Comparison of ENCODE assay signal across 26 cellular contexts in genomic region chr18:10419420-10420103, GRCh38. TPM values are rescaled to one million over a fixed set of nuclear protein-coding genes. Genes with fewer than 3 reads are reported as not detected.
DNase-seq lines count a peak whose midpoint lies in the region; ATAC-seq, FAIRE-seq and TF ChIP-seq lines count a peak whose summit lies in the region.
"Had no signal": no experiment of that assay in that cellular context is flagged by ENCODE, and none has a peak within 500 bp of the region (broad histone marks: within the 10 kb centered on the region; RNA-seq: fewer than 3 reads in every experiment).

No MANE protein-coding gene starts in this region.

- no peak overlapping the region for H3K9ac ChIP-seq in astrocyte (ENCODE audit: low read length)
- H3K9ac ChIP-seq: BLaER1 treated with 17β-estradiol and CSF1 and Interleukin-3, amounts not matched to agents 10 nM and 100 nM; parathyroid adenoma had no signal

- no peak overlapping the region for H3K4me3 ChIP-seq in breast epithelium
- H3K4me3 ChIP-seq in astrocyte (ENCODE audit: insufficient read depth, low read depth, low read length) = no peak overlapping the region
- no peak overlapping the region for H3K4me3 ChIP-seq in fibroblast of the aortic adventitia (ENCODE audit: low read depth, low read length)
- H3K4me3 ChIP-seq: BLaER1 treated with 17β-estradiol and CSF1 and Interleukin-3, amounts not matched to agents 10 nM and 100 nM; SK-N-MC had no signal

- no peak for FAIRE-seq in astrocyte (lab: Jason Lieb, UNC)
- FAIRE-seq: G401.6 had no signal

- POLR2A ChIA-PET in MCF 10A (lab: Yijun Ruan, JAX) = interaction anchor here (1.2 to 2.4 kb wide), 3 partner anchors 8 to 13 kb away, joined by 4 to 16 read pairs (median 10); no protein-coding TSS in a partner anchor

- no peak for DNase-seq in MCF 10A (ENCODE audit: unreplicated experiment)
- DNase-seq in breast epithelium (ENCODE audit: low spot score in 2 of 2) = no peak
- peak; percentile 85 for DNase-seq in astrocyte (ENCODE audit: low read depth)
- DNase-seq in fibroblast of the aortic adventitia (ENCODE audit: low read depth) = peak; percentile 19
- DNase-seq in SHP77 treated with DMSO at 0.1 percent for 48 hours (lab: John Stamatoyannopoulos, UW) = no peak
- DNase-seq in activated CD4-positive, alpha-beta T cell treated with anti-CD3 and anti-CD28 coated beads, Interleukin-2, amount 50 U/mL, for 48 hours = no peak
- no peak for DNase-seq in NCI-H2227 (lab: John Stamatoyannopoulos, UW; ENCODE audit: unreplicated experiment)
- DNase-seq: Calu3; effector memory CD8-positive, alpha-beta T cell; hypothalamus; naive thymus-derived CD8-positive, alpha-beta T cell; NCI-H1436 treated with DMSO at 0.1 percent for 48 hours; NCI-H2171; stimulated activated CD4-positive, alpha-beta T cell treated with anti-CD3 and anti-CD28 coated beads, Interleukin-2, amount 100 ng/mL, for 24 hours; stimulated activated naive CD8-positive, alpha-beta T cell treated with anti-CD3 and anti-CD28 coated beads, Interleukin-15, Interleukin-2, amounts not matched to agents 100 U/mL and 50 U/mL, for 24 hours had no signal

- intact Hi-C loops in MCF 10A (cut with micrococcal nuclease) (no loop called here), breast epithelium (cut with DNase I; ENCODE audit: low total_unique reads) (no loop called here)

- no TSS peak for BruUV-seq in MCF 10A (replicated peaks; lab: Mats Ljungman, UMichigan)

- H2AFZ ChIP-seq in astrocyte (ENCODE audit: low read depth, low read length) = no peak overlapping the region
- H2AFZ ChIP-seq: parathyroid adenoma had no signal

- H3K4me1 ChIP-seq in breast epithelium (peaks cover 0 to 11% of the 10 kb centered on the region in 2 donors), astrocyte (ENCODE audit: insufficient read depth, low read length) (peaks cover 33% of the 10 kb centered on the region)
- H3K4me1 ChIP-seq: parathyroid adenoma had no signal

- H3K4me1 Mint-ChIP-seq in MCF 10A (ENCODE audit: insufficient read depth, unreplicated experiment) (peaks cover 50% of the 10 kb centered on the region), astrocyte (ENCODE audit: low read depth, unreplicated experiment) (peaks cover 43% of the 10 kb centered on the region)
- H3K4me1 Mint-ChIP-seq: memory B cell; naive thymus-derived CD8-positive, alpha-beta T cell had no signal

- no peak overlapping the region for H3K4me3 Mint-ChIP-seq in MCF 10A (ENCODE audit: unreplicated experiment)
- H3K4me3 Mint-ChIP-seq in astrocyte (ENCODE audit: unreplicated experiment) = peak overlapping the region; percentile 36
- H3K4me3 Mint-ChIP-seq: effector memory CD8-positive, alpha-beta T cell; memory B cell; naive thymus-derived CD8-positive, alpha-beta T cell; T-helper 2 cell treated with Interferon-gamma antibody and Interleukin-4, amounts not matched to agents 5 μg/mL and 100 μg/mL, for 36 hours; type B pancreatic cell had no signal

- H3K36me3 Mint-ChIP-seq in MCF 10A (ENCODE audit: insufficient read depth, unreplicated experiment) (peaks cover 6% of the 10 kb centered on the region), astrocyte (ENCODE audit: low read depth, unreplicated experiment) (no peaks in the 10 kb centered on the region)
- H3K36me3 Mint-ChIP-seq: naive thymus-derived CD8-positive, alpha-beta T cell had no signal

- peak overlapping the region; percentile 81 for H3K27ac Mint-ChIP-seq in MCF 10A (ENCODE audit: low read depth, unreplicated experiment)
- H3K27ac Mint-ChIP-seq in astrocyte (ENCODE audit: unreplicated experiment) = peak overlapping the region; percentile 79
- H3K27ac Mint-ChIP-seq: activated T-helper 2 cell treated with anti-CD3 and anti-CD28 coated beads, Interferon-gamma antibody, Interleukin-2, Interleukin-4, amounts not matched to agents 10 μg/mL and 5 μg/mL and 100 μg/mL, durations not matched to agents 14 hours and 24 hours and 36 hours; memory B cell; naive thymus-derived CD8-positive, alpha-beta T cell; T-helper 2 cell treated with Interferon-gamma antibody and Interleukin-4, amounts not matched to agents 5 μg/mL and 100 μg/mL, for 36 hours had no signal

- no peaks in the 10 kb centered on the region for H3K79me2 ChIP-seq in astrocyte (ENCODE audit: insufficient read depth, low read length)
- H3K79me2 ChIP-seq: parathyroid adenoma had no signal

- no peaks in the 10 kb centered on the region for H3K9me3 Mint-ChIP-seq in MCF 10A (ENCODE audit: unreplicated experiment)
- peaks cover 5% of the 10 kb centered on the region for H3K9me3 Mint-ChIP-seq in astrocyte (ENCODE audit: unreplicated experiment)
- H3K9me3 Mint-ChIP-seq: activated T-helper 2 cell treated with anti-CD3 and anti-CD28 coated beads, Interferon-gamma antibody, Interleukin-2, Interleukin-4, amounts not matched to agents 10 μg/mL and 5 μg/mL and 100 μg/mL, durations not matched to agents 14 hours and 24 hours and 36 hours; effector memory CD8-positive, alpha-beta T cell; T-helper 2 cell treated with Interferon-gamma antibody and Interleukin-4, amounts not matched to agents 5 μg/mL and 100 μg/mL, for 36 hours had no signal

- H3K36me3 ChIP-seq in breast epithelium (no peaks in the 10 kb centered on the region), astrocyte (ENCODE audit: insufficient read depth, low read length) (no peaks in the 10 kb centered on the region)
- H3K36me3 ChIP-seq: BLaER1 treated with 17β-estradiol and CSF1 and Interleukin-3, amounts not matched to agents 10 nM and 100 nM had no signal

- TF ChIP-seq CTCF in MCF 10A (IDR thresholded peaks at IDR 0.05; ENCODE audit: unreplicated experiment) = no peak
- TF ChIP-seq CTCF in breast epithelium (IDR thresholded peaks at IDR 0.05) = no peak
- TF ChIP-seq CTCF in astrocyte (IDR thresholded peaks at IDR 0.05; ENCODE audit: insufficient read depth, low read depth, low read length) = no peak
- TF ChIP-seq CTCF in fibroblast of the aortic adventitia (IDR thresholded peaks at IDR 0.05; ENCODE audit: insufficient read depth, low read length) = no peak

- CTCF ChIA-PET in MCF 10A (lab: Yijun Ruan, JAX) = interaction anchor here (0.6 to 1.3 kb wide), 5 partner anchors 18 to 701 kb away, joined by 3 to 4 read pairs (median 3); no protein-coding TSS in a partner anchor

- H4K20me1 ChIP-seq in astrocyte (ENCODE audit: insufficient read depth, low read length) = no peaks in the 10 kb centered on the region
- H4K20me1 ChIP-seq: BLaER1 treated with 17β-estradiol and CSF1 and Interleukin-3, amounts not matched to agents 10 nM and 100 nM had no signal

- H3K27me3 ChIP-seq in breast epithelium (no peaks in the 10 kb centered on the region), astrocyte (ENCODE audit: insufficient read depth, low read length) (no peaks in the 10 kb centered on the region)
- H3K27me3 ChIP-seq: BLaER1 treated with 17β-estradiol and CSF1 and Interleukin-3, amounts not matched to agents 10 nM and 100 nM had no signal

- no peak for ATAC-seq in HG03139 (IDR thresholded peaks at IDR 0.05; ENCODE audit: unreplicated experiment)
- ATAC-seq: activated CD4-positive, CD25-positive, alpha-beta regulatory T cell treated with anti-CD3 and anti-CD28 coated beads, Interleukin-2, amount 50 U/mL, for 24 hours; effector memory CD8-positive, alpha-beta T cell; naive thymus-derived CD8-positive, alpha-beta T cell; stimulated activated naive CD8-positive, alpha-beta T cell treated with anti-CD3 and anti-CD28 coated beads, Interleukin-15, Interleukin-2, amounts not matched to agents 100 U/mL and 50 U/mL, for 24 hours had no signal

- H3K4me2 ChIP-seq in astrocyte (ENCODE audit: low read length) = peak overlapping the region; percentile 19

- no peak for TF ChIP-seq POLR2A in breast epithelium (IDR thresholded peaks at IDR 0.05)

- H3K27ac ChIP-seq in breast epithelium (no peak overlapping the region), astrocyte (ENCODE audit: low read depth, low read length) (no peak overlapping the region)
- H3K27ac ChIP-seq: 22Rv1; BLaER1 treated with 17β-estradiol and CSF1 and Interleukin-3, amounts not matched to agents 10 nM and 100 nM; parathyroid adenoma; SK-N-MC had no signal

- H3K9me3 ChIP-seq in breast epithelium (no peaks in the 10 kb centered on the region), astrocyte (ENCODE audit: insufficient read depth, low read depth, low read length) (no peaks in the 10 kb centered on the region)

- H3K27me3 Mint-ChIP-seq in MCF 10A (ENCODE audit: insufficient read depth, unreplicated experiment) (no peaks in the 10 kb centered on the region), astrocyte (ENCODE audit: low read depth, unreplicated experiment) (peaks cover 20% of the 10 kb centered on the region)
- H3K27me3 Mint-ChIP-seq: type B pancreatic cell had no signal

RNA-seq across cellular contexts. Expression of gene APCDD1, which starts 34.9 kb away (rescaled TPM):
- total RNA-seq in MCF 10A (2022) (0.37 and 0.54 TPM in 2 replicates), breast epithelium (100 to 1,000 TPM in 1 of 3 donors, 10 to 100 TPM in 2; 34.1 to 275 (median 38.8) TPM), astrocyte (4.4 and 5.4 TPM in 2 replicates), fibroblast of the aortic adventitia (ENCODE audit: low replicate concordance) (0.09 TPM in 1 of 2 replicates, not detected in the other)
- total RNA-seq: activated T-helper 2 cell treated with anti-CD3 and anti-CD28 coated beads, Interferon-gamma antibody, Interleukin-2, Interleukin-4, amounts not matched to agents 10 μg/mL and 5 μg/mL and 100 μg/mL, durations not matched to agents 14 hours and 24 hours and 36 hours; Calu3; naive thymus-derived CD8-positive, alpha-beta T cell had no signal

Comparison
In these comparisons a context has a peak if more than half of its experiments do, and no peak if none do; other contexts are left out.
1. DNase-seq: peak in astrocyte (single experiment) and fibroblast of the aortic adventitia (single experiment); none in MCF 10A (single experiment), breast epithelium (0 of 2), SHP77 treated with DMSO at 0.1 percent for 48 hours (single experiment), activated CD4-positive, alpha-beta T cell treated with anti-CD3 and anti-CD28 coated beads, Interleukin-2, amount 50 U/mL, for 48 hours (0 of 2) and NCI-H2227 (single experiment).